ENCODE assay signal across 8 cellular contexts in genomic region chrX:102746134-102746584, GRCh38.
DNase-seq lines count a peak whose midpoint lies in the region; ATAC-seq and TF ChIP-seq lines count a peak whose summit lies in the region.

No MANE protein-coding gene starts in this region.

- H3K4me1 ChIP-seq in ES-I3 (ENCODE audit: insufficient read depth, low read length) (0 out of 2 replicates have a peak, but pooled peaks cover 6% of the 10 kb centered on the region), muscle layer of colon (ENCODE audit: insufficient read depth, low read length) (no peaks in the 10 kb centered on the region)

- no peaks in the 10 kb centered on the region for H3K9me3 ChIP-seq in ES-I3 (ENCODE audit: control insufficient read depth, insufficient read depth, low read length)
- H3K9me3 ChIP-seq in muscle layer of colon (ENCODE audit: low read length) = no peaks in the 10 kb centered on the region

- DNase-seq in epithelial cell of esophagus (ENCODE audit: low read depth) = peak; percentile 10
- no peak for DNase-seq in SHP77 (lab: John Stamatoyannopoulos, UW)
- DNase-seq in NCI-H2107 (lab: John Stamatoyannopoulos, UW) = no peak

- peaks cover 0 to 14% of the 10 kb centered on the region in 2 donors for H3K27me3 ChIP-seq in muscle layer of colon (ENCODE audit: control insufficient read depth in 1 of 2, insufficient read depth in 2 of 2, low read length in 2 of 2)

- no peak for ATAC-seq in GM18519 (IDR thresholded peaks at IDR 0.05; ENCODE audit: low FRiP score, unreplicated experiment)
- no peak for ATAC-seq in GM18868 (IDR thresholded peaks at IDR 0.05; ENCODE audit: unreplicated experiment)

- peak overlapping the region; percentile 86 for H3K9ac ChIP-seq in ES-I3 (ENCODE audit: low read depth, low read length)
- H3K9ac ChIP-seq in muscle layer of colon (ENCODE audit: low read length) = no peak overlapping the region

- TF ChIP-seq CTCF in WI38 (IDR thresholded peaks at IDR 0.05; ENCODE audit: low read depth, low read length) (no peak), epithelial cell of esophagus (IDR thresholded peaks at IDR 0.05; ENCODE audit: insufficient read depth, low read depth, low read length, missing control alignments) (no peak)

- H3K36me3 ChIP-seq in ES-I3 (ENCODE audit: insufficient read depth, low read length) = no peaks in the 10 kb centered on the region
- H3K36me3 ChIP-seq in muscle layer of colon (ENCODE audit: insufficient read depth, low read length) = no peaks in the 10 kb centered on the region

- H3K4me3 ChIP-seq in WI38 (ENCODE audit: low read depth, low read length) (peak overlapping the region; percentile 38), epithelial cell of esophagus (ENCODE audit: low read length) (peak overlapping the region; percentile 48), muscle layer of colon (ENCODE audit: low read depth in 1 of 2, low read length in 2 of 2) (peak overlapping the region; percentile 45 to 61)

- peak overlapping the region; percentile 29 for H3K27ac ChIP-seq in muscle layer of colon (ENCODE audit: low read depth, low read length)
